Comparison of ENCODE assay signal across 11 cellular contexts in genomic region chr14:68703093-68703492, GRCh38.
A peak's percentile ranks its signal among the peaks of the same experiment; 100 is the strongest.
DNase-seq lines count a peak whose midpoint lies in the region; ATAC-seq lines count a peak whose summit lies in the region.
"Had no signal": no experiment of that assay in that cellular context is flagged by ENCODE, and none has a peak within 500 bp of the region (broad histone marks: within the 10 kb centered on the region; RNA-seq: fewer than 3 reads in every experiment).

No MANE protein-coding gene starts in this region.

- no peak for ATAC-seq in HG03457 (IDR thresholded peaks at IDR 0.05; ENCODE audit: unreplicated experiment)
- no peak for ATAC-seq in HG03460 (IDR thresholded peaks at IDR 0.05; ENCODE audit: unreplicated experiment)
- ATAC-seq: T-cell had no signal

- DNase-seq in stimulated activated CD4-positive, alpha-beta T cell treated with anti-CD3 and anti-CD28 coated beads, Interleukin-4, amount 100 ng/mL, for 24 hours = peak; percentile 29
- DNase-seq in stimulated activated CD4-positive, alpha-beta T cell treated with anti-CD3 and anti-CD28 coated beads, Interleukin-2, amount 100 ng/mL, for 48 hours = no peak
- peak; percentile 27 for DNase-seq in T-helper 22 cell (ENCODE audit: low read depth)
- DNase-seq in glomerular visceral epithelial cell (ENCODE audit: extremely low spot score) = peak; percentile 65
- no peak for DNase-seq in ureter (ENCODE audit: low spot score)
- no peak for DNase-seq in NCI-H1048 (lab: John Stamatoyannopoulos, UW)
- DNase-seq: NCI-H1436 treated with DMSO at 0.1 percent for 48 hours; stimulated activated naive CD4-positive, alpha-beta T cell had no signal

Comparison
In these comparisons a context has a peak if more than half of its experiments do, and no peak if none do; other contexts are left out.
1. DNase-seq: peak in stimulated activated CD4-positive, alpha-beta T cell treated with anti-CD3 and anti-CD28 coated beads, Interleukin-4, amount 100 ng/mL, for 24 hours (single experiment), T-helper 22 cell (single experiment) and glomerular visceral epithelial cell (single experiment); none in stimulated activated CD4-positive, alpha-beta T cell treated with anti-CD3 and anti-CD28 coated beads, Interleukin-2, amount 100 ng/mL, for 48 hours (0 of 2), ureter (single experiment) and NCI-H1048 (single experiment).